ENCODE assay signal across 8 cellular contexts in the genomic region with DNA sequence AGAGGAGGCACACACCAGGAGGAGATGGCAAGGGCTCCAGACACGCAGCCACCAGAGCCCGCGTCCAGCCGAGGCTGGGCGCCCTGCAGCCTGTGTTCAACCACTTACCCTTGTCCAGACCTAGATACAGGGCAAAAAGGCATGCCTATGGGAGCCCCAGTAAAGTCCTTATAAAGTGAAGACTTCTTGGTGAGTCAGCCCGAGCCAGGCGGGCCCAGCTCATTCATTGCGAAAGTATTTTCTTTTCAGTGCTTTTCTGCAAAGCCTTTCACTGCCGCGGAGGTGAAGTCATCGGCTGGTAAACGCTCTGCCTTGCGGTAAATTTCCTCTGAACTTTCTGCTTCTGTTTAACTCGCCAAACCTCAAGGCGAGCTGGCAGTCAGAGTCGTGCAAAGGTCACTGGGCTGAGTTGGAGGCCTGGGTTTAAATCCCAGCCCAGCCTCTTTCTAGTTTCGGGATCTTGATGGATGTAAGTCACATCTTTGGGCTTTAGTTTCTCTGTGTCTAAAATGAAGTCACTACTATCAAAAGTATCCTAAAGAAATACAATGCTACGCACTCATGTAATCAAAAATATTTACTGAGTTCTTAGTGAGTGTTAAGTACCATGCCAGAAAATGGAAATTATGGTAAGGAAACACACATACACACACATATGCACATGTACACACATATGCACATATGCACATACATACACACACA. TPM values are rescaled to one million over a fixed set of nuclear protein-coding genes. Genes with fewer than 3 reads are reported as not detected.
A peak's percentile ranks its signal among the peaks of the same experiment; 100 is the strongest.
DNase-seq lines count a peak whose midpoint lies in the region; ATAC-seq lines count a peak whose summit lies in the region.

No MANE protein-coding gene starts in this region.

- ATAC-seq in GM21576 (IDR thresholded peaks at IDR 0.05; ENCODE audit: unreplicated experiment) (peak; percentile 62), sciatic nerve (peak; percentile 91), HG03378 (IDR thresholded peaks at IDR 0.05; ENCODE audit: unreplicated experiment) (no peak)

- DNase-seq in RKO (ENCODE audit: low spot score) (peak; percentile 96), glomerular visceral epithelial cell (ENCODE audit: extremely low spot score) (peak; percentile 98), sciatic nerve (ENCODE audit: low spot score) (peak; percentile 79), NCI-H187 treated with DMSO at 0.1 percent for 48 hours (lab: John Stamatoyannopoulos, UW) (no peak), NCI-H146 (lab: John Stamatoyannopoulos, UW) (no peak)
- peak; percentile 54 for DNase-seq in activated effector memory CD4-positive, alpha-beta T cell treated with Interleukin-2 at 50 U/mL for 16 hours

- intact Hi-C loops in sciatic nerve (cut with DNase I): no loop called here

RNA-seq across cellular contexts. Expression of a gene that starts 54.7 kb away (rescaled TPM):
- total RNA-seq in sciatic nerve: 5.4 TPM

Comparison
In these comparisons a context has a peak if more than half of its experiments do, and no peak if none do; other contexts are left out.
1. DNase-seq: peak in RKO (single experiment), activated effector memory CD4-positive, alpha-beta T cell treated with Interleukin-2 at 50 U/mL for 16 hours (single experiment), glomerular visceral epithelial cell (single experiment) and sciatic nerve (single experiment); none in NCI-H187 treated with DMSO at 0.1 percent for 48 hours (single experiment) and NCI-H146 (single experiment).